ENCODE assay signal across 1 cellular context in genomic region chr14:75442642-75443041, GRCh38.
TF ChIP-seq lines count a peak whose summit lies in the region.

No MANE protein-coding gene starts in this region.

TF ChIP-seq in K562, 482 proteins besides CTCF, POLR2A, EP300 and RAD21 (continued from another document and continues in another):
- TF ChIP-seq ETV6 (IDR thresholded peaks at IDR 0.05; ENCODE audit: borderline replicate concordance in 1 of 2, low read depth in 2 of 2, low read length in 1 of 2) (no peak), ETV6 (CRISPR knock-in tag; IDR thresholded peaks at IDR 0.05; ENCODE audit: borderline replicate concordance) (no peak), FOSL1 (tag; conservative IDR thresholded peaks at IDR 0.05) (peak; percentile 85), ZFPM2 (CRISPR knock-in tag; IDR thresholded peaks at IDR 0.05) (no peak), PCBP2 (IDR thresholded peaks at IDR 0.05; ENCODE audit: low read depth, low read length, poor library complexity, severe bottlenecking) (no peak), THAP7 (CRISPR knock-in tag; IDR thresholded peaks at IDR 0.05) (no peak), MAFG (tag; conservative IDR thresholded peaks at IDR 0.05) (peak; percentile 97), PTTG1 (tag; IDR thresholded peaks at IDR 0.05; ENCODE audit: low read depth) (no peak), EHMT2 (IDR thresholded peaks at IDR 0.05) (no peak), NCOA1 (IDR thresholded peaks at IDR 0.05; ENCODE audit: low read depth) (no peak), COPS2 (conservative IDR thresholded peaks at IDR 0.05) (no peak), SLC30A9 (CRISPR knock-in tag; IDR thresholded peaks at IDR 0.05) (no peak), SIX5 (IDR thresholded peaks at IDR 0.05; ENCODE audit: borderline replicate concordance in 1 of 2, insufficient read depth in 1 of 2, low read depth in 1 of 2, low read length in 2 of 2) (no peak), MAFK (IDR thresholded peaks at IDR 0.05; ENCODE audit: low read length) (peak; percentile 92), HDAC8 (tag; IDR thresholded peaks at IDR 0.05) (no peak), VEZF1 (CRISPR knock-in tag; IDR thresholded peaks at IDR 0.05) (peak; percentile 19; the same call in 1 of the 2 replicates), ZNF316 (IDR thresholded peaks at IDR 0.05) (peak; percentile 96), LCOR (CRISPR knock-in tag; IDR thresholded peaks at IDR 0.05) (peak; percentile 63; the same call in 1 of the 2 replicates), ZNF318 (IDR thresholded peaks at IDR 0.05; ENCODE audit: borderline replicate concordance in 1 of 2, low read depth in 1 of 2) (peak in 1 of 2 experiments; percentile 29; a peak in 1 of 4 replicates), HES1 (IDR thresholded peaks at IDR 0.05; ENCODE audit: low read depth) (no peak), ILF3 (IDR thresholded peaks at IDR 0.05; ENCODE audit: borderline replicate concordance) (no peak), ZBTB34 (CRISPR knock-in tag; IDR thresholded peaks at IDR 0.05) (no peak), GATAD2B (IDR thresholded peaks at IDR 0.05; ENCODE audit: borderline replicate concordance) (no peak), NFXL1 (CRISPR knock-in tag; IDR thresholded peaks at IDR 0.05) (no peak), MED1 (CRISPR knock-in tag; IDR thresholded peaks at IDR 0.05; ENCODE audit: borderline replicate concordance) (no peak), ZNF668 (CRISPR knock-in tag; IDR thresholded peaks at IDR 0.05) (no peak), POLR2H (tag; IDR thresholded peaks at IDR 0.05; ENCODE audit: low read depth) (no peak), BACH1 (tag; IDR thresholded peaks at IDR 0.05) (peak; percentile 92), ZMIZ1 (IDR thresholded peaks at IDR 0.05; ENCODE audit: low read depth in 2 of 2, low read length in 2 of 2) (no peak), MTF1 (CRISPR knock-in tag; IDR thresholded peaks at IDR 0.05; ENCODE audit: borderline replicate concordance) (no peak), RBM34 (IDR thresholded peaks at IDR 0.05; ENCODE audit: borderline replicate concordance, insufficient read depth, low read length) (no peak), ATF6 (CRISPR knock-in tag; IDR thresholded peaks at IDR 0.05) (no peak), XRCC4 (IDR thresholded peaks at IDR 0.05; ENCODE audit: extremely low read depth, insufficient read depth, insufficient read length) (no peak), BCL6 (CRISPR knock-in tag; IDR thresholded peaks at IDR 0.05) (no peak), DLX4 (CRISPR knock-in tag; IDR thresholded peaks at IDR 0.05) (no peak), NFIX (CRISPR knock-in tag; IDR thresholded peaks at IDR 0.05; ENCODE audit: low read depth) (no peak), FOS (IDR thresholded peaks at IDR 0.05; ENCODE audit: extremely low read depth, insufficient read length) (no peak), ESRRA (IDR thresholded peaks at IDR 0.05; ENCODE audit: borderline replicate concordance, low read depth) (peak; percentile 91; the same call in 1 of the 2 replicates), CEBPG (CRISPR knock-in tag; IDR thresholded peaks at IDR 0.05) (no peak), CEBPG (tag; conservative IDR thresholded peaks at IDR 0.05 in 1 of 2, IDR thresholded peaks at IDR 0.05 in 1 of 2) (no peak), ARID1B (IDR thresholded peaks at IDR 0.05) (peak; percentile 71), DPF2 (IDR thresholded peaks at IDR 0.05) (peak; percentile 79), RCOR1 (IDR thresholded peaks at IDR 0.05; ENCODE audit: borderline replicate concordance in 1 of 2, low read depth in 2 of 2, low read length in 2 of 2) (peak in 1 of 2 experiments; percentile 67; a peak in 1 of 4 replicates), SOX6 (IDR thresholded peaks at IDR 0.05) (0 out of 2 replicates have a peak, but pooled peaks have one; percentile 28), TCFL5 (CRISPR knock-in tag; conservative IDR thresholded peaks at IDR 0.05) (no peak), STAT5B (CRISPR knock-in tag; IDR thresholded peaks at IDR 0.05) (no peak), ATF7 (IDR thresholded peaks at IDR 0.05) (peak; percentile 42; the same call in 1 of the 2 replicates)
